ENCODE assay signal across 24 cellular contexts in genomic region chr19:3701200-3701599, GRCh38. TPM values are rescaled to one million over a fixed set of nuclear protein-coding genes. Genes with fewer than 3 reads are reported as not detected.
DNase-seq lines count a peak whose midpoint lies in the region; ATAC-seq, FAIRE-seq and TF ChIP-seq lines count a peak whose summit lies in the region.
"Had no signal": no experiment of that assay in that cellular context is flagged by ENCODE, and none has a peak within 500 bp of the region (broad histone marks: within the 10 kb centered on the region; RNA-seq: fewer than 3 reads in every experiment).

No MANE protein-coding gene starts in this region.

- in situ Hi-C loops in GM13977 (cut with MboI; ENCODE audit: low pct_unique_long_range_greater_than_20kb, low sequenced_read_pairs, unreplicated experiment): loop anchor here (5.0 kb wide), 1 partner anchor 39 kb away; no protein-coding TSS in a partner anchor

- H3K27ac ChIP-seq in H1 (ENCODE audit: low read depth, low read length): no peak overlapping the region
- H3K27ac ChIP-seq: adrenal gland, cardiac muscle cell, parathyroid adenoma, RWPE1, SK-N-MC, upper lobe of right lung had no signal

- H3K27me3 ChIP-seq in H7 (ENCODE audit: control insufficient read depth, insufficient read depth, low read length): no peaks in the 10 kb centered on the region
- H3K27me3 ChIP-seq in H1 (replicated peaks in 1 of 4; ENCODE audit: control insufficient read depth in 3 of 4, extremely low read depth in 1 of 4, insufficient read depth in 3 of 4, low read length in 3 of 4): no peaks in the 10 kb centered on the region; a peak in 2 of 7 replicates
- H3K27me3 ChIP-seq: cardiac muscle cell, upper lobe of right lung had no signal

- peaks cover 3% of the 10 kb centered on the region; the same call in 1 of the 2 replicates for H3K23me2 ChIP-seq in H1 (ENCODE audit: low read depth, low read length)

- H4K20me1 ChIP-seq in H1 (replicated peaks in 1 of 2; ENCODE audit: control insufficient read depth in 1 of 2, insufficient read depth in 2 of 2, low read length in 2 of 2): peaks cover 0 to 22% of the 10 kb centered on the region in 2 experiments

- H3K27me3 Mint-ChIP-seq in activated naive CD4-positive, alpha-beta T cell treated with anti-CD3 and anti-CD28 coated beads, Interleukin-2, amount 10 ng/mL, durations not matched to agents 7 days and 5 days: peaks cover 17% of the 10 kb centered on the region
- H3K27me3 Mint-ChIP-seq in type B pancreatic cell: no peaks in the 10 kb centered on the region

- H3K4me1 ChIP-seq in H1 (replicated peaks in 1 of 4; ENCODE audit: control insufficient read depth in 3 of 4, insufficient read depth in 4 of 4, low read length in 3 of 4): peaks cover 0 to 8% (median 2%) of the 10 kb centered on the region in 4 experiments; a peak in 3 of 7 replicates

- peaks cover 2% of the 10 kb centered on the region for H3K36me3 Mint-ChIP-seq in activated naive CD4-positive, alpha-beta T cell treated with anti-CD3 and anti-CD28 coated beads, Interleukin-2, amount 10 ng/mL, durations not matched to agents 7 days and 5 days
- H3K36me3 Mint-ChIP-seq in type B pancreatic cell: no peaks in the 10 kb centered on the region

- no peak for ATAC-seq in GM18505 (IDR thresholded peaks at IDR 0.05; ENCODE audit: unreplicated experiment)

- H4K8ac ChIP-seq in H1 (ENCODE audit: extremely low read depth, insufficient read depth, low read length): no peak overlapping the region

- TF ChIP-seq EP300 in H1 (IDR thresholded peaks at IDR 0.05; ENCODE audit: borderline replicate concordance in 1 of 2, low read depth in 2 of 2, low read length in 2 of 2): no peak

- H2BK120ac ChIP-seq in H1 (replicated peaks; ENCODE audit: low read depth, low read length): no peak overlapping the region

- peaks cover 19% of the 10 kb centered on the region for H3K4me1 Mint-ChIP-seq in activated naive CD4-positive, alpha-beta T cell treated with anti-CD3 and anti-CD28 coated beads, Interleukin-2, amount 10 ng/mL, durations not matched to agents 7 days and 5 days
- no peaks in the 10 kb centered on the region for H3K4me1 Mint-ChIP-seq in type B pancreatic cell (ENCODE audit: unreplicated experiment)

- no peak overlapping the region for H4K5ac ChIP-seq in H1 (ENCODE audit: insufficient read length, low read depth, low read length)

- no peaks in the 10 kb centered on the region; a peak in 1 of 4 replicates for H3K9me3 ChIP-seq in H1 (ENCODE audit: insufficient read depth in 2 of 2, low read depth in 1 of 2, low read length in 1 of 2)
- H3K9me3 ChIP-seq: adrenal gland, upper lobe of right lung had no signal

- WGBS in H1 (ENCODE audit: extremely low coverage in 1 of 2, insufficient coverage in 1 of 2, insufficient read length in 1 of 2, insufficient replicate concordance in 2 of 2, low coverage in 1 of 2, low lambda C conversion rate in 2 of 2, missing lambda C conversion rate in 1 of 2), 2 experiments: 19% methylated on average over 1 of the region's 1 CpG; no CpG with 5 or more reads in 1 of the 2 experiments

- no peaks in the 10 kb centered on the region for H3K36me3 ChIP-seq in H7 (replicated peaks; ENCODE audit: control insufficient read depth, insufficient read depth, low read length)
- H3K36me3 ChIP-seq in H1 (ENCODE audit: control insufficient read depth in 2 of 4, insufficient read depth in 4 of 4, low read length in 3 of 4): no peaks in the 10 kb centered on the region
- H3K36me3 ChIP-seq: adrenal gland, cardiac muscle cell, upper lobe of right lung had no signal

- H2BK20ac ChIP-seq in H1 (ENCODE audit: low read length): no peak overlapping the region

- POLR2A ChIA-PET in H1 (lab: Charles Lee; ENCODE audit: partially characterized antibody): interaction anchor here (1.1 kb wide), 1 partner anchor 108 kb away, joined by 3 read pairs; no protein-coding TSS in a partner anchor

- no peak overlapping the region for H3K27ac Mint-ChIP-seq in activated naive CD4-positive, alpha-beta T cell treated with anti-CD3 and anti-CD28 coated beads, Interleukin-2, amount 10 ng/mL, durations not matched to agents 7 days and 5 days
- H3K27ac Mint-ChIP-seq in type B pancreatic cell: no peak overlapping the region
- H3K27ac Mint-ChIP-seq: memory B cell had no signal

- H3K4me3 ChIP-seq in H7 (ENCODE audit: insufficient read depth, low read depth, low read length) (no peak overlapping the region), H1 (ENCODE audit: extremely low read depth in 1 of 4, insufficient read depth in 2 of 4, low read depth in 3 of 4, low read length in 4 of 4) (no peak overlapping the region)
- H3K4me3 ChIP-seq: adrenal gland, cardiac muscle cell, upper lobe of right lung had no signal

- no peak for DNase-seq in activated naive CD4-positive, alpha-beta T cell treated with anti-CD3 and anti-CD28 coated beads, Interleukin-2, amount 10 ng/mL, durations not matched to agents 7 days and 5 days
- no peak for DNase-seq in activated naive CD4-positive, alpha-beta T cell treated with Interleukin-2 at 50 U/mL for 16 hours
- DNase-seq in H7 (peak; percentile 3), H1 (ENCODE audit: low read depth in 1 of 2, low spot score in 2 of 2) (no peak), type B pancreatic cell (ENCODE audit: extremely low spot score, unreplicated experiment) (no peak), GM13977 (ENCODE audit: low spot score) (no peak)
- DNase-seq: activated effector memory CD4-positive, alpha-beta T cell treated with anti-CD3 and anti-CD28 coated beads, Interleukin-2, amount 50 U/mL, for 16 hours; NCI-H1092; T-helper 9 cell; upper lobe of right lung had no signal

- H2BK12ac ChIP-seq in H1 (ENCODE audit: low read depth, low read length): no peak overlapping the region

- H3K14ac ChIP-seq in H1 (ENCODE audit: insufficient read length): no peak overlapping the region

- H4K91ac ChIP-seq in H1 (replicated peaks; ENCODE audit: insufficient read length, low read length): no peak overlapping the region

- peaks cover 0 to 34% of the 10 kb centered on the region in 2 experiments; a peak in 3 of 4 replicates for H3K79me2 ChIP-seq in H1 (ENCODE audit: control insufficient read depth in 1 of 2, insufficient read depth in 2 of 2, low read length in 2 of 2)

- H3K79me1 ChIP-seq in H1 (ENCODE audit: low read depth, low read length): peaks cover 15% of the 10 kb centered on the region

- CTCF ChIA-PET in activated naive CD4-positive, alpha-beta T cell treated with anti-CD3 and anti-CD28 coated beads, Interleukin-2, amount 10 ng/mL, durations not matched to agents 7 days and 5 days (lab: Charles Lee): interaction anchor here (0.6 to 3.2 kb wide), 2 partner anchors 11 to 34 kb away, joined by 3 to 16 read pairs; no protein-coding TSS in a partner anchor
- CTCF ChIA-PET in H1 (lab: Charles Lee; ENCODE audit: partially characterized antibody): interaction anchor here (0.7 to 13.9 kb wide), 6 partner anchors 9 to 110 kb away, joined by 3 to 110 read pairs (median 4); partner anchors contain the start of gene TJP3

- no peak for TF ChIP-seq RAD21 in H1 (IDR thresholded peaks at IDR 0.05 in 1 of 2, conservative IDR thresholded peaks at IDR 0.05 in 1 of 2; ENCODE audit: low read depth in 2 of 2, low read length in 2 of 2)

- no peak for TF ChIP-seq POLR2A in H1 (IDR thresholded peaks at IDR 0.05; ENCODE audit: control extremely low read depth in 1 of 2, low read depth in 2 of 2, low read length in 2 of 2)
- no peak for TF ChIP-seq POLR2A in GM18505 (IDR thresholded peaks at IDR 0.05; ENCODE audit: borderline replicate concordance, extremely low read depth, insufficient read depth, insufficient read length)

- no peak overlapping the region for H3K9ac ChIP-seq in H1 (replicated peaks in 1 of 4; ENCODE audit: extremely low read depth in 1 of 4, low read depth in 3 of 4, low read length in 3 of 4)
- H3K9ac ChIP-seq: parathyroid adenoma had no signal

- no peak overlapping the region for H2BK5ac ChIP-seq in H1 (ENCODE audit: low read depth, low read length)

- H3K9me3 Mint-ChIP-seq in activated naive CD4-positive, alpha-beta T cell treated with anti-CD3 and anti-CD28 coated beads, Interleukin-2, amount 10 ng/mL, durations not matched to agents 7 days and 5 days: no peaks in the 10 kb centered on the region
- no peaks in the 10 kb centered on the region for H3K9me3 Mint-ChIP-seq in type B pancreatic cell
- H3K9me3 Mint-ChIP-seq: CD14-positive monocyte; dendritic cell treated with granulocyte-macrophage colony-stimulating factor and Interleukin-4, amounts not matched to agents 40 ng/mL and 50 ng/mL, for 4 days; memory B cell had no signal

- TF ChIP-seq CTCF in H1 (IDR thresholded peaks at IDR 0.05; ENCODE audit: control extremely low read depth in 1 of 3, insufficient read depth in 1 of 3, low read depth in 1 of 3, low read length in 3 of 3) (no peak), type B pancreatic cell (conservative IDR thresholded peaks at IDR 0.05) (no peak), GM13977 (IDR thresholded peaks at IDR 0.05; ENCODE audit: extremely low read depth, insufficient read depth, missing control alignments) (no peak)

- FAIRE-seq in H1 (lab: Jason Lieb, UNC): peak; percentile 52
- FAIRE-seq: endometrium had no signal

- H3K4me2 ChIP-seq in H1 (ENCODE audit: insufficient read depth in 1 of 2, low read depth in 2 of 2, low read length in 2 of 2): no peak overlapping the region

- no peak overlapping the region for H3K23ac ChIP-seq in H1 (ENCODE audit: insufficient read length)

- H2AFZ ChIP-seq in H1 (ENCODE audit: low read length): no peak overlapping the region

- H3K18ac ChIP-seq in H1 (ENCODE audit: extremely low read depth, low read length): no peak overlapping the region

- peak overlapping the region; percentile 59 for H3K4me3 Mint-ChIP-seq in activated naive CD4-positive, alpha-beta T cell treated with anti-CD3 and anti-CD28 coated beads, Interleukin-2, amount 10 ng/mL, durations not matched to agents 7 days and 5 days
- H3K4me3 Mint-ChIP-seq in type B pancreatic cell: peak overlapping the region; percentile 76
- H3K4me3 Mint-ChIP-seq: CD14-positive monocyte; dendritic cell treated with granulocyte-macrophage colony-stimulating factor and Interleukin-4, amounts not matched to agents 40 ng/mL and 50 ng/mL, for 4 days had no signal

- no peak overlapping the region for H2BK15ac ChIP-seq in H1 (ENCODE audit: low read length)

- H3K56ac ChIP-seq in H1 (replicated peaks; ENCODE audit: insufficient read length, low read depth, low read length): no peak overlapping the region

- no peak overlapping the region for H3K4ac ChIP-seq in H1 (replicated peaks; ENCODE audit: insufficient read length, low read depth, low read length)

- no peak overlapping the region for H2AK5ac ChIP-seq in H1 (ENCODE audit: low read depth, low read length)

RNA-seq across cellular contexts. Expression of gene PIP5K1C, which starts 0.9 kb away (rescaled TPM):
- 13.7 and 15.6 TPM in 2 replicates for total RNA-seq in H7 (2014; rRNA removed; shearing (Covaris generic))
- total RNA-seq in H1 (2021; fragmentation: NEBNext Ultra II Directional; extraction: Animal tissue kit (Norgen Biotek cat#: 25700)): 31.3 and 32.9 TPM in 2 replicates
- polyA plus RNA-seq in H1 (2011; rRNA removed): 10.6 and 20.4 TPM in 2 replicates
- 7.1 TPM for polyA plus RNA-seq in H1 (2011; cell fraction: cytosol; rRNA removed)
- polyA plus RNA-seq in H1 (2011; cell fraction: nucleus; rRNA removed): 30.2 TPM
- polyA plus RNA-seq in H1 (2012, experiment 1 of 2): 18.6 to 28.3 TPM (median 25.8 TPM) in 4 replicates
- 19.0 TPM for polyA plus RNA-seq in H1 (2012, experiment 2 of 2)
- 19.7 TPM for polyA plus RNA-seq in H1 (2013, experiment 1 of 2)
- polyA plus RNA-seq in H1 (2013, experiment 2 of 2): 18.8 TPM
- polyA minus RNA-seq in H1 (2011; rRNA and poly(A)+ RNA removed): 21.0 and 23.7 TPM in 2 replicates
- polyA minus RNA-seq in H1 (2011; cell fraction: cytosol; rRNA and poly(A)+ RNA removed): 19.8 TPM
- 19.9 TPM for polyA minus RNA-seq in H1 (2011; cell fraction: nucleus; rRNA and poly(A)+ RNA removed)
- 35.9 and 44.5 TPM in 2 replicates for total RNA-seq in type B pancreatic cell (ENCODE audit: low replicate concordance)

RNA-seq across cellular contexts. Expression of gene TJP3, which starts 7.0 kb away (rescaled TPM):
- total RNA-seq in H7 (2014; rRNA removed; shearing (Covaris generic)): 10.7 and 18.8 TPM in 2 replicates
- 24.6 and 26.1 TPM in 2 replicates for total RNA-seq in H1 (2021; fragmentation: NEBNext Ultra II Directional; extraction: Animal tissue kit (Norgen Biotek cat#: 25700))
- 17.1 and 30.2 TPM in 2 replicates for polyA plus RNA-seq in H1 (2011; rRNA removed)
- 22.0 TPM for polyA plus RNA-seq in H1 (2011; cell fraction: cytosol; rRNA removed)
- polyA plus RNA-seq in H1 (2011; cell fraction: nucleus; rRNA removed): 41.8 TPM
- 29.8 to 44.6 TPM (median 40.4 TPM) in 4 replicates for polyA plus RNA-seq in H1 (2012, experiment 1 of 2)
- polyA plus RNA-seq in H1 (2012, experiment 2 of 2): 36.2 TPM
- 37.5 TPM for polyA plus RNA-seq in H1 (2013, experiment 1 of 2)
- 30.4 TPM for polyA plus RNA-seq in H1 (2013, experiment 2 of 2)
- 9.9 and 14.4 TPM in 2 replicates for polyA minus RNA-seq in H1 (2011; rRNA and poly(A)+ RNA removed)
- 18.3 TPM for polyA minus RNA-seq in H1 (2011; cell fraction: cytosol; rRNA and poly(A)+ RNA removed)
- polyA minus RNA-seq in H1 (2011; cell fraction: nucleus; rRNA and poly(A)+ RNA removed): 12.6 TPM
- 20.0 and 53.8 TPM in 2 replicates for total RNA-seq in type B pancreatic cell (ENCODE audit: low replicate concordance)
- total RNA-seq: fibroblast of lung, glomerular endothelial cell, myocyte had no signal
- polyA plus RNA-seq: AG04450, CD14-positive monocyte, fibroblast of lung had no signal
